Comparison of ENCODE assay signal across 18 cellular contexts in the genomic region with DNA sequence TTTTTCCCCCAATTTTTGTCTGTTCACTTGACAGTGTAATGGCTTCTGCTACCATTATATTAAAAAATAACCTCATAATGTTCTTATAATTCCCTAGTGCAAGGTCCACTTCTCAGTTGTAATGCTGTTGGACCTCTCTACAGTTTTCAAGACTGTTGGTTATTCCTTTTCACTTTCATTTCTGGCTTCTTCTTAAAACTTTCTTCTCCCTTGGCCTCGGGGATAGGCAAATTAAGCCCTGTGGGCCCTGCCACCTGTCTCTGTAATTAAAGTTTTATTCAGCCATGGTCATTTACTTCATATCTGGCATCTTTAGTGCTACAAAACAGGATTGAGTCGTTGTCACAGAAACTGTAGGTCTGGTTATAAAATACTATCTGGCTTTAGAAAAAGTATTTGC.
A peak's percentile ranks its signal among the peaks of the same experiment; 100 is the strongest.
DNase-seq lines count a peak whose midpoint lies in the region; ATAC-seq and TF ChIP-seq lines count a peak whose summit lies in the region.
"Had no signal": no experiment of that assay in that cellular context is flagged by ENCODE, and none has a peak within 500 bp of the region (broad histone marks: within the 10 kb centered on the region; RNA-seq: fewer than 3 reads in every experiment).

No MANE protein-coding gene starts in this region.

- intact Hi-C loops in CD4-positive, alpha-beta T cell (cut with DNase I, micrococcal nuclease), result no loop called here

- peak overlapping the region; percentile 1 for H3K27ac Mint-ChIP-seq in CD4-positive, alpha-beta T cell
- H3K27ac Mint-ChIP-seq in GM23338, result no peak overlapping the region

- H3K27me3 ChIP-seq in CD4-positive, alpha-beta T cell (ENCODE audit: control insufficient read depth, insufficient read depth, low read length), result no peaks in the 10 kb centered on the region
- H3K27me3 ChIP-seq in GM23338 (ENCODE audit: insufficient read depth), result no peaks in the 10 kb centered on the region
- H3K27me3 ChIP-seq: stomach had no signal

- CTCF ChIA-PET in CD4-positive, alpha-beta T cell (lab: Charles Lee), result no interaction called here

- H3K27ac ChIP-seq in CD4-positive, alpha-beta T cell (ENCODE audit: low read depth, low read length), result no peak overlapping the region
- no peak overlapping the region for H3K27ac ChIP-seq in GM23338 (ENCODE audit: low read depth)
- H3K27ac ChIP-seq: A549, HL-60, KMS-11, stomach had no signal

- no peaks in the 10 kb centered on the region; the same call in 1 of the 2 replicates for H3K79me2 ChIP-seq in GM23338 (replicated peaks; ENCODE audit: insufficient read depth)

- no peaks in the 10 kb centered on the region for H3K36me3 ChIP-seq in GM23338 (ENCODE audit: insufficient read depth)
- H3K36me3 ChIP-seq: stomach had no signal

- peaks cover 62% of the 10 kb centered on the region for H3K4me1 Mint-ChIP-seq in CD4-positive, alpha-beta T cell (ENCODE audit: low read depth)
- H3K4me1 Mint-ChIP-seq in GM23338, result peaks cover 6% of the 10 kb centered on the region; the same call in 1 of the 3 replicates
- H3K4me1 Mint-ChIP-seq: neural crest cell had no signal

- peaks cover 3% of the 10 kb centered on the region for H3K9me3 Mint-ChIP-seq in CD4-positive, alpha-beta T cell
- no peaks in the 10 kb centered on the region; the same call in 2 of the 3 replicates for H3K9me3 Mint-ChIP-seq in GM23338
- H3K9me3 Mint-ChIP-seq: neural crest cell had no signal

- H3K9me3 ChIP-seq in CD4-positive, alpha-beta T cell (ENCODE audit: control insufficient read depth, low read length), result no peaks in the 10 kb centered on the region
- H3K9me3 ChIP-seq: A549, stomach had no signal

- no peak for TF ChIP-seq CTCF in CD4-positive, alpha-beta T cell (IDR thresholded peaks at IDR 0.05)
- no peak for TF ChIP-seq CTCF in GM23338 (conservative IDR thresholded peaks at IDR 0.05; ENCODE audit: low read depth in 2 of 2)

- no peak overlapping the region for H2AFZ ChIP-seq in GM23338

- H3F3A ChIP-seq in GM23338 (replicated peaks; ENCODE audit: low read depth), result no peaks in the 10 kb centered on the region

- H4K20me1 ChIP-seq in GM23338 (replicated peaks; ENCODE audit: insufficient read depth), result no peaks in the 10 kb centered on the region

- POLR2A ChIA-PET in CD4-positive, alpha-beta T cell (lab: Charles Lee), result no interaction called here

- DNase-seq in CD4-positive, alpha-beta T cell, result no peak
- DNase-seq in islet precursor cell, result no peak
- DNase-seq in ecto neural progenitor cell (ENCODE audit: low spot score), result no peak
- no peak for DNase-seq in GM23338 (ENCODE audit: low spot score)
- DNase-seq: activated CD8-positive, alpha-beta memory T cell treated with anti-CD3 and anti-CD28 coated beads for 24 hours; activated effector memory CD4-positive, alpha-beta T cell treated with anti-CD3 and anti-CD28 coated beads, Interleukin-2, amount 50 U/mL, for 16 hours; erythroblast; NCI-H1105; RPMI8226; stomach had no signal

- no peaks in the 10 kb centered on the region for H3K4me1 ChIP-seq in GM23338 (ENCODE audit: insufficient read depth)
- H3K4me1 ChIP-seq: A549, stomach had no signal

- ATAC-seq in CD4-positive, alpha-beta T cell (ENCODE audit: poor library complexity), result no peak
- ATAC-seq in GM19025 (IDR thresholded peaks at IDR 0.05; ENCODE audit: low read depth, unreplicated experiment) (peak; percentile 89), GM21619 (IDR thresholded peaks at IDR 0.05; ENCODE audit: unreplicated experiment) (peak; percentile 67), HG03354 (IDR thresholded peaks at IDR 0.05; ENCODE audit: poor library complexity, severe bottlenecking, unreplicated experiment) (peak; percentile 62), GM18873 (IDR thresholded peaks at IDR 0.05; ENCODE audit: low FRiP score, unreplicated experiment) (no peak), GM23338 (no peak)
- ATAC-seq: A549 had no signal

- no peak overlapping the region for H3K4me3 Mint-ChIP-seq in CD4-positive, alpha-beta T cell
- no peak overlapping the region for H3K4me3 Mint-ChIP-seq in GM23338
- H3K4me3 Mint-ChIP-seq: neural crest cell had no signal

- H3K4me3 ChIP-seq in GM23338, result no peak overlapping the region
- H3K4me3 ChIP-seq: A549, stomach had no signal

- H3K27me3 Mint-ChIP-seq in CD4-positive, alpha-beta T cell, result no peaks in the 10 kb centered on the region
- peaks cover 4% of the 10 kb centered on the region for H3K27me3 Mint-ChIP-seq in GM23338 (ENCODE audit: insufficient read depth, low read depth, poor library complexity)

- peaks cover 58% of the 10 kb centered on the region for H3K36me3 Mint-ChIP-seq in CD4-positive, alpha-beta T cell (ENCODE audit: low read depth)
- 0 out of 3 replicates have a peak, but pooled peaks cover 3% of the 10 kb centered on the region for H3K36me3 Mint-ChIP-seq in GM23338 (ENCODE audit: low read depth)

- H3K4me2 ChIP-seq in GM23338, result no peak overlapping the region
- H3K4me2 ChIP-seq: A549, KMS-11 had no signal

- H3K9me2 ChIP-seq in GM23338 (ENCODE audit: insufficient read depth), result no peaks in the 10 kb centered on the region

TF ChIP-seq in GM23338, 12 proteins besides CTCF, POLR2A, EP300 and RAD21:
- TF ChIP-seq, protein P1, sequence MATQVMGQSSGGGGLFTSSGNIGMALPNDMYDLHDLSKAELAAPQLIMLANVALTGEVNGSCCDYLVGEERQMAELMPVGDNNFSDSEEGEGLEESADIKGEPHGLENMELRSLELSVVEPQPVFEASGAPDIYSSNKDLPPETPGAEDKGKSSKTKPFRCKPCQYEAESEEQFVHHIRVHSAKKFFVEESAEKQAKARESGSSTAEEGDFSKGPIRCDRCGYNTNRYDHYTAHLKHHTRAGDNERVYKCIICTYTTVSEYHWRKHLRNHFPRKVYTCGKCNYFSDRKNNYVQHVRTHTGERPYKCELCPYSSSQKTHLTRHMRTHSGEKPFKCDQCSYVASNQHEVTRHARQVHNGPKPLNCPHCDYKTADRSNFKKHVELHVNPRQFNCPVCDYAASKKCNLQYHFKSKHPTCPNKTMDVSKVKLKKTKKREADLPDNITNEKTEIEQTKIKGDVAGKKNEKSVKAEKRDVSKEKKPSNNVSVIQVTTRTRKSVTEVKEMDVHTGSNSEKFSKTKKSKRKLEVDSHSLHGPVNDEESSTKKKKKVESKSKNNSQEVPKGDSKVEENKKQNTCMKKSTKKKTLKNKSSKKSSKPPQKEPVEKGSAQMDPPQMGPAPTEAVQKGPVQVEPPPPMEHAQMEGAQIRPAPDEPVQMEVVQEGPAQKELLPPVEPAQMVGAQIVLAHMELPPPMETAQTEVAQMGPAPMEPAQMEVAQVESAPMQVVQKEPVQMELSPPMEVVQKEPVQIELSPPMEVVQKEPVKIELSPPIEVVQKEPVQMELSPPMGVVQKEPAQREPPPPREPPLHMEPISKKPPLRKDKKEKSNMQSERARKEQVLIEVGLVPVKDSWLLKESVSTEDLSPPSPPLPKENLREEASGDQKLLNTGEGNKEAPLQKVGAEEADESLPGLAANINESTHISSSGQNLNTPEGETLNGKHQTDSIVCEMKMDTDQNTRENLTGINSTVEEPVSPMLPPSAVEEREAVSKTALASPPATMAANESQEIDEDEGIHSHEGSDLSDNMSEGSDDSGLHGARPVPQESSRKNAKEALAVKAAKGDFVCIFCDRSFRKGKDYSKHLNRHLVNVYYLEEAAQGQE (IDR thresholded peaks at IDR 0.05; ENCODE audit: unreplicated experiment), result no peak
- TF ChIP-seq STAT1 (IDR thresholded peaks at IDR 0.05; ENCODE audit: unreplicated experiment), result no peak
- TF ChIP-seq, protein P2, sequence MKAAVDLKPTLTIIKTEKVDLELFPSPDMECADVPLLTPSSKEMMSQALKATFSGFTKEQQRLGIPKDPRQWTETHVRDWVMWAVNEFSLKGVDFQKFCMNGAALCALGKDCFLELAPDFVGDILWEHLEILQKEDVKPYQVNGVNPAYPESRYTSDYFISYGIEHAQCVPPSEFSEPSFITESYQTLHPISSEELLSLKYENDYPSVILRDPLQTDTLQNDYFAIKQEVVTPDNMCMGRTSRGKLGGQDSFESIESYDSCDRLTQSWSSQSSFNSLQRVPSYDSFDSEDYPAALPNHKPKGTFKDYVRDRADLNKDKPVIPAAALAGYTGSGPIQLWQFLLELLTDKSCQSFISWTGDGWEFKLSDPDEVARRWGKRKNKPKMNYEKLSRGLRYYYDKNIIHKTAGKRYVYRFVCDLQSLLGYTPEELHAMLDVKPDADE (IDR thresholded peaks at IDR 0.05), result no peak
- TF ChIP-seq EZH2phosphoT487 (IDR thresholded peaks at IDR 0.05; ENCODE audit: unreplicated experiment), result no peak
- TF ChIP-seq CREB1 (CRISPR knock-in tag; IDR thresholded peaks at IDR 0.05; ENCODE audit: low read depth), result no peak
- TF ChIP-seq POLR2AphosphoS5 (IDR thresholded peaks at IDR 0.05; ENCODE audit: low read depth), result no peak
- no peak for TF ChIP-seq ZNF114 (CRISPR knock-in tag; IDR thresholded peaks at IDR 0.05)
TF ChIP-seq in GM23338: peak in this region for 0.

Comparison
In these comparisons a context has a peak if more than half of its experiments do, and no peak if none do; other contexts are left out.
1. ATAC-seq: peak in GM19025 (single experiment), GM21619 (single experiment) and HG03354 (single experiment); none in CD4-positive, alpha-beta T cell (single experiment), GM18873 (single experiment) and GM23338 (single experiment).